In the genomic region with DNA sequence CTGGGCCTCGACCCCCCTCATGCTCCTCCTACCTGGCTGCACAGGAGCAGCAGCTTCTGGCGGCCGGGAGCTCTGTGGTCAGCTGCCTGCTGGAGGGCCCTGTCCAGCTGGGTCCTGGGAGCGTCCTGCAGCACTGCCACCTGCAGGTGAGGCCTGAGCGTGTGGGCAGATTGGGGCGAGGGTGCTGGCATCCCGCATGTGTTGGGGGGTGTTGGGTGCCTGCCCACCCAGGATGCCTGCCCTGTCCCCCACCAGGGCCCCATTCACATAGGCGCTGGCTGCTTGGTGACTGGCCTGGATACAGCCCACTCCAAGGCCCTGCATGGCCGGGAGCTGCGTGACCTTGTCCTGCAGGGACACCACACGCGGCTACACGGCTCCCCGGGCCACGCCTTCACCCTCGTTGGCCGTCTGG, we compare ENCODE assay signal across 10 cellular contexts. TPM values are rescaled to one million over a fixed set of nuclear protein-coding genes. Genes with fewer than 3 reads are reported as not detected.
DNase-seq lines count a peak whose midpoint lies in the region; ATAC-seq, FAIRE-seq and TF ChIP-seq lines count a peak whose summit lies in the region.
"Had no signal": no experiment of that assay in that cellular context is flagged by ENCODE, and none has a peak within 500 bp of the region (broad histone marks: within the 10 kb centered on the region; RNA-seq: fewer than 3 reads in every experiment).

No MANE protein-coding gene starts in this region.

- H3K27me3 ChIP-seq in WERI-Rb-1 (ENCODE audit: insufficient read depth, low read depth, severe bottlenecking) (no peaks in the 10 kb centered on the region), hepatocyte (no peaks in the 10 kb centered on the region), thyroid gland (no peaks in the 10 kb centered on the region)

- peak; percentile 94 for TF ChIP-seq CTCF in WERI-Rb-1 (IDR thresholded peaks at IDR 0.05; ENCODE audit: low read depth, low read length)
- TF ChIP-seq CTCF in hepatocyte (IDR thresholded peaks at IDR 0.05; ENCODE audit: poor library complexity), result peak; percentile 50
- TF ChIP-seq CTCF in thyroid gland (IDR thresholded peaks at IDR 0.05), result peak in 4 of 6 experiments; percentile 21 to 44 (median 38)

- H3K27ac ChIP-seq in WERI-Rb-1 (peak overlapping the region; percentile 15; the same call in 1 of the 2 replicates), hepatocyte (no peak overlapping the region), thyroid gland (no peak overlapping the region)

- no peak overlapping the region for H3K4me2 ChIP-seq in hepatocyte

- no peaks in the 10 kb centered on the region for H4K20me1 ChIP-seq in hepatocyte (ENCODE audit: insufficient read depth, poor library complexity, severe bottlenecking)

- H3K79me2 ChIP-seq in hepatocyte, result no peaks in the 10 kb centered on the region

- no peak overlapping the region for H2AFZ ChIP-seq in hepatocyte

- no peaks in the 10 kb centered on the region for H3K4me1 ChIP-seq in hepatocyte (ENCODE audit: insufficient read depth)
- H3K4me1 ChIP-seq in thyroid gland, result no peaks in the 10 kb centered on the region

- peak; percentile 44 for DNase-seq in H54 (ENCODE audit: insufficient read length, low spot score)
- peak; percentile 83 for DNase-seq in WERI-Rb-1
- peak; percentile 60 for DNase-seq in hepatocyte (ENCODE audit: low spot score)
- peak; percentile 50 to 60 for DNase-seq in thyroid gland
- no peak for DNase-seq in activated gamma-delta T cell (lab: John Stamatoyannopoulos, UW)
- DNase-seq: activated CD4-positive, alpha-beta T cell treated with anti-CD3 and anti-CD28 coated beads, Interleukin-2, amount 10 ng/mL, durations not matched to agents 24 days and 14 days; effector CD4-positive, alpha-beta T cell; NCI-H1048 had no signal

- TF ChIP-seq POLR2A in H54 (IDR thresholded peaks at IDR 0.05; ENCODE audit: low read depth, low read length), result no peak
- TF ChIP-seq POLR2A in thyroid gland (IDR thresholded peaks at IDR 0.05), result no peak

- ATAC-seq in HG03460 (IDR thresholded peaks at IDR 0.05; ENCODE audit: unreplicated experiment) (no peak), GM19463 (IDR thresholded peaks at IDR 0.05; ENCODE audit: unreplicated experiment) (no peak)

- H3K9me3 ChIP-seq in WERI-Rb-1 (ENCODE audit: severe bottlenecking), result no peaks in the 10 kb centered on the region
- no peaks in the 10 kb centered on the region for H3K9me3 ChIP-seq in hepatocyte (ENCODE audit: low read depth)
- H3K9me3 ChIP-seq in thyroid gland, result no peaks in the 10 kb centered on the region

- 74% methylated on average over 17 of the region's 17 CpGs for WGBS in hepatocyte (ENCODE audit: low lambda C conversion rate, missing lambda C conversion rate)
- 48 to 75% methylated on average over 3 to 4 of the region's 17 CpGs for WGBS in thyroid gland, 2 donors

- H3K4me3 ChIP-seq in WERI-Rb-1 (ENCODE audit: low read depth, low read length) (no peak overlapping the region), hepatocyte (no peak overlapping the region), thyroid gland (replicated peaks in 1 of 3) (no peak overlapping the region)

- H3K36me3 ChIP-seq in WERI-Rb-1, result no peaks in the 10 kb centered on the region
- no peaks in the 10 kb centered on the region for H3K36me3 ChIP-seq in hepatocyte (replicated peaks; ENCODE audit: insufficient read depth, low read depth)
- peaks cover 9 to 17% of the 10 kb centered on the region in 2 donors for H3K36me3 ChIP-seq in thyroid gland

- intact Hi-C loops in thyroid gland (cut with DNase I), result no loop called here

- H3K9me2 ChIP-seq in hepatocyte (replicated peaks; ENCODE audit: insufficient read depth), result no peaks in the 10 kb centered on the region

- no peak for FAIRE-seq in H54 (lab: Jason Lieb, UNC)

RNA-seq across cellular contexts. Expression of a gene that starts 16.5 kb away (rescaled TPM):
- total RNA-seq in hepatocyte (13.3 and 25.9 TPM in 2 replicates), thyroid gland (10 to 100 TPM; 20.3 to 40.2 (median 24.5) TPM)
- 12.1 and 15.7 TPM in 2 replicates for polyA plus RNA-seq in hepatocyte

RNA-seq across cellular contexts. Expression of a gene that starts 32.0 kb away (rescaled TPM):
- total RNA-seq in hepatocyte (24.2 and 29.2 TPM in 2 replicates), thyroid gland (10 to 100 TPM; 11.2 to 17.4 (median 11.8) TPM)
- 20.8 and 25.6 TPM in 2 replicates for polyA plus RNA-seq in hepatocyte

RNA-seq across cellular contexts. Expression of a gene that starts 52.4 kb away (rescaled TPM):
- 45.9 and 52.9 TPM in 2 replicates for total RNA-seq in hepatocyte
- polyA plus RNA-seq in hepatocyte, result 35.3 and 48.9 TPM in 2 replicates
- 10 to 100 TPM; 39.6 to 88.4 (median 66.7) TPM for total RNA-seq in thyroid gland

RNA-seq across cellular contexts. Expression of a gene that starts 52.7 kb away (rescaled TPM):
- 112 and 147 TPM in 2 replicates for total RNA-seq in hepatocyte
- 165 and 171 TPM in 2 replicates for polyA plus RNA-seq in hepatocyte
- 100 to 1,000 TPM in 2 of 4 donors, 10 to 100 TPM in 2; 74.2 to 142 (median 112) TPM for total RNA-seq in thyroid gland

Comparison
In these comparisons a context has a peak if more than half of its experiments do, and no peak if none do; other contexts are left out.
1. CTCF ChIP-seq: peak in every context shown above with its lines; median percentile 94 in WERI-Rb-1; 50 in hepatocyte; 38 in thyroid gland.